8 cellular contexts compared by ENCODE assay signal in the genomic region with DNA sequence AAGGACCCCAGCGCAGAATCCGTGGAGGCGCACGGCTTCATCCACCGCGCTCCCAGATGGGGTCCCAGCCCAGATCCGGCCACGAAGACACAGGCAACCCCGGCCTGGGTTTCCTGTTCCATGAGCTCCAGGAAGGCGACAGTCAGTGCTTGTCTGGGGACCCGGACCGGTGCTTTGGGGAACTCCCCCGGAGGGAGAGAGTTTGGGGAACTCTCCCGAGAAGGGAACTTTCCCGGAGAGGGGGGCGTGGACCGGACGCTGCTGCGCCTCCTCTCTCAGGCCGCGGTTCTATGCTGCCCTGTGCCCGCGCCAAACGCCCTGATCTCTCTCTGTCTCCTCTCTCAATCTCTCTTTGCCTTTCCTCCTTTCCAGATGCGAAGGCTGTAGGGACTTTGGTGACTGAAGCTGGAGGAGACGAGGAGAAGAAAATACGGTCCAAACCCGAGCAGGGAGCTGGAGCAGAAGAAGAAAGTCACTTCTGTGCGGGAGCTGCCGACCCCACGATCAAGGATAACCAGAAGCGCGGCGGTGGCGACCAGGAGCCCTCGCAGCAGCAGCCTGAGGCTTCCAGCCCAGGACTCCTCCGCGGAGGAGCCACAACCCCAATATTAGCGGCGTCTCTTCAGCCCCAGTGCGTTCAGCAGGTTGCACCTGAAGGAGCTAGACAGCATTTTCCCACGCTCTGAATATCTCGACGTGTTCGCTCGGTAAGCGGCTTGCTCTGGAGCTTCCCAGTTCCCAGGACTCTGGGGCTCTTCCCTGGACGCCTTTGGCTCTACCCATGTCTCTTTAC. TPM values are rescaled to one million over a fixed set of nuclear protein-coding genes. Genes with fewer than 3 reads are reported as not detected.
DNase-seq lines count a peak whose midpoint lies in the region; ATAC-seq, FAIRE-seq and TF ChIP-seq lines count a peak whose summit lies in the region.
"Had no signal": no experiment of that assay in that cellular context is flagged by ENCODE, and none has a peak within 500 bp of the region (broad histone marks: within the 10 kb centered on the region; RNA-seq: fewer than 3 reads in every experiment).

No MANE protein-coding gene starts in this region.

- peaks cover 1% of the 10 kb centered on the region for H3K36me3 Mint-ChIP-seq in IgD-negative memory B cell

- intact Hi-C loops in pancreas (cut with DNase I) = no loop called here

- TF ChIP-seq CTCF in GM12864 (IDR thresholded peaks at IDR 0.05; ENCODE audit: low read depth, low read length, missing control alignments) = no peak
- TF ChIP-seq CTCF in pancreas (IDR thresholded peaks at IDR 0.05) = no peak

- peak overlapping the region in 3 of 4 donors; percentile 71 to 87 (median 72) for H3K4me3 Mint-ChIP-seq in IgD-negative memory B cell

- H3K4me3 ChIP-seq in GM12864 (ENCODE audit: low read depth, low read length) (peak overlapping the region; percentile 14), pancreas (peak overlapping the region; percentile 4 to 46 (median 18))
- peak overlapping the region; percentile 29 for H3K4me3 ChIP-seq in effector memory CD4-positive, alpha-beta T cell (ENCODE audit: insufficient read depth, low read depth, low read length, poor library complexity, severe bottlenecking)

- no peaks in the 10 kb centered on the region for H3K9me3 ChIP-seq in effector memory CD4-positive, alpha-beta T cell (ENCODE audit: control insufficient read depth, low read length)
- H3K9me3 ChIP-seq in pancreas = no peaks in the 10 kb centered on the region

- H3K27ac ChIP-seq in effector memory CD4-positive, alpha-beta T cell (ENCODE audit: insufficient read depth, low read length, poor library complexity, severe bottlenecking) = no peak overlapping the region
- H3K27ac ChIP-seq in pancreas = peak overlapping the region; percentile 4 to 62 (median 32)

- H3K27me3 Mint-ChIP-seq in IgD-negative memory B cell = peaks cover 47% of the 10 kb centered on the region

- H3K36me3 ChIP-seq in effector memory CD4-positive, alpha-beta T cell (ENCODE audit: control insufficient read depth, insufficient read depth, low read length) = no peaks in the 10 kb centered on the region
- H3K36me3 ChIP-seq in pancreas = no peaks in the 10 kb centered on the region

- DNase-seq in GM12864 (ENCODE audit: low read depth) = no peak
- no peak for DNase-seq in effector memory CD4-positive, alpha-beta T cell
- DNase-seq in pancreas = peak; percentile 21 to 67 (median 30)
- DNase-seq in activated gamma-delta T cell (lab: John Stamatoyannopoulos, UW) = no peak
- DNase-seq in glomerular visceral epithelial cell (ENCODE audit: extremely low spot score) = no peak
- DNase-seq: stimulated activated CD4-positive, alpha-beta T cell treated with anti-CD3 and anti-CD28 coated beads, Interleukin-2, amount 100 ng/mL, for 24 hours had no signal

- H3K27me3 ChIP-seq in effector memory CD4-positive, alpha-beta T cell (replicated peaks; ENCODE audit: control insufficient read depth, insufficient read depth, low read length, poor library complexity, severe bottlenecking) = peaks cover 18% of the 10 kb centered on the region
- H3K27me3 ChIP-seq in pancreas = peaks cover 0 to 26% (median 3%) of the 10 kb centered on the region in 4 donors

- 2 to 23% methylated on average over 48 of the region's 48 CpGs for WGBS in pancreas, 2 donors

- peaks cover 0 to 9% (median 7%) of the 10 kb centered on the region in 3 donors for H3K4me1 Mint-ChIP-seq in IgD-negative memory B cell

- FAIRE-seq in pancreas (lab: Jason Lieb, UNC) = no peak

- H3K4me1 ChIP-seq in effector memory CD4-positive, alpha-beta T cell (ENCODE audit: control insufficient read depth, insufficient read depth, low read length, poor library complexity, severe bottlenecking) = peaks cover 3% of the 10 kb centered on the region
- peaks cover 0 to 4% (median 0%) of the 10 kb centered on the region in 3 donors for H3K4me1 ChIP-seq in pancreas

- peaks cover 0 to 2% (median 0%) of the 10 kb centered on the region in 3 donors for H3K9me3 Mint-ChIP-seq in IgD-negative memory B cell

- H3K27ac Mint-ChIP-seq in IgD-negative memory B cell = peak overlapping the region in 2 of 3 donors; percentile 36 to 87

- peak; percentile 52 to 71 (median 68) for ATAC-seq in pancreas
- no peak for ATAC-seq in HG02763 (IDR thresholded peaks at IDR 0.05; ENCODE audit: unreplicated experiment)

RNA-seq across cellular contexts. Expression of gene NKAP, which starts 47.6 kb away (rescaled TPM):
- 5.4 TPM for polyA plus RNA-seq in IgD-negative memory B cell
- total RNA-seq in pancreas = 1 to 10 TPM; 2.0 to 4.0 (median 3.3) TPM
- polyA plus RNA-seq in pancreas = 1 to 10 TPM; 2.5 to 5.5 TPM

Comparison
In these comparisons a context has a peak if more than half of its experiments do, and no peak if none do; other contexts are left out.
1. DNase-seq: peak in pancreas (6 of 6); none in GM12864 (single experiment), effector memory CD4-positive, alpha-beta T cell (0 of 3), activated gamma-delta T cell (single experiment) and glomerular visceral epithelial cell (single experiment).
2. Peak in every context shown above with its lines, with median percentiles within 50 percentile points of each other: H3K4me3 ChIP-seq.